ENCODE assay signal across 1 cellular context in genomic region chr5:56861893-56862485, GRCh38.
TF ChIP-seq lines count a peak whose summit lies in the region.

No MANE protein-coding gene starts in this region.

TF ChIP-seq in HepG2, 621 proteins besides CTCF, POLR2A, EP300 and RAD21:
- TF ChIP-seq ATF4 (CRISPR knock-in tag; IDR thresholded peaks at IDR 0.05) (no peak), ZNF331 (CRISPR knock-in tag; IDR thresholded peaks at IDR 0.05) (peak; percentile 96)
TF ChIP-seq in HepG2: peak in this region for 1.
